ENCODE assay signal across 24 cellular contexts in genomic region chr2:198164843-198165242, GRCh38.
DNase-seq lines count a peak whose midpoint lies in the region; ATAC-seq, FAIRE-seq and TF ChIP-seq lines count a peak whose summit lies in the region.
"Had no signal": no experiment of that assay in that cellular context is flagged by ENCODE, and none has a peak within 500 bp of the region (broad histone marks: within the 10 kb centered on the region; RNA-seq: fewer than 3 reads in every experiment).

No MANE protein-coding gene starts in this region.

- peak; percentile 63 for ATAC-seq in Right ventricle myocardium superior (ENCODE audit: poor library complexity)
- no peak for ATAC-seq in left cardiac atrium
- no peak for ATAC-seq in GM23338
- no peak for ATAC-seq in HG03469 (IDR thresholded peaks at IDR 0.05; ENCODE audit: unreplicated experiment)
- ATAC-seq: A549; CD8-positive, alpha-beta T cell had no signal

- no peak for TF ChIP-seq CTCF in GM23338 (conservative IDR thresholded peaks at IDR 0.05; ENCODE audit: low read depth in 2 of 2)
- TF ChIP-seq CTCF in dorsolateral prefrontal cortex (IDR thresholded peaks at IDR 0.05 in 54 of 56, conservative IDR thresholded peaks at IDR 0.05 in 2 of 56; ENCODE audit: low read depth in 1 of 56, partially characterized antibody in 56 of 56), result no peak

- H3K4me1 ChIP-seq in GM23338 (ENCODE audit: insufficient read depth), result no peaks in the 10 kb centered on the region
- H3K4me1 ChIP-seq: A549; BLaER1 treated with 17β-estradiol and CSF1 and Interleukin-3, amounts not matched to agents 10 nM and 100 nM; Caco-2 had no signal

- H3K4me3 ChIP-seq in GM23338 (no peak overlapping the region), dorsolateral prefrontal cortex (no peak overlapping the region)
- H3K4me3 ChIP-seq: A549; BLaER1 treated with 17β-estradiol and CSF1 and Interleukin-3, amounts not matched to agents 10 nM and 100 nM had no signal

- H3K27ac ChIP-seq in GM23338 (ENCODE audit: low read depth) (no peak overlapping the region), dorsolateral prefrontal cortex (peak overlapping the region in 52 of 59 donors; percentile 4 to 97 (median 92)), substantia nigra (ENCODE audit: low read depth, low read length, poor library complexity, severe bottlenecking) (peak overlapping the region; percentile 51)
- H3K27ac ChIP-seq: 22Rv1; A549; BLaER1 treated with 17β-estradiol and CSF1 and Interleukin-3, amounts not matched to agents 10 nM and 100 nM; C4-2B had no signal

- no peak for DNase-seq in Right ventricle myocardium superior
- no peak for DNase-seq in left cardiac atrium
- DNase-seq in GM23338 (ENCODE audit: low spot score), result no peak
- no peak for DNase-seq in dorsolateral prefrontal cortex
- DNase-seq in substantia nigra (lab: John Stamatoyannopoulos, UW), result no peak
- DNase-seq in NCI-H226, result no peak
- DNase-seq in urothelium cell line (ENCODE audit: low spot score), result no peak
- DNase-seq: AML-193; Caco-2; Calu3; CD4-positive, alpha-beta T cell; CD8-positive, alpha-beta T cell; DMS79 treated with DMSO at 0.1 percent for 48 hours; GF-D8 had no signal

- H4K20me1 ChIP-seq in GM23338 (replicated peaks; ENCODE audit: insufficient read depth), result no peaks in the 10 kb centered on the region
- H4K20me1 ChIP-seq: BLaER1 treated with 17β-estradiol and CSF1 and Interleukin-3, amounts not matched to agents 10 nM and 100 nM had no signal

- H3K27ac Mint-ChIP-seq in GM23338, result no peak overlapping the region; the same call in 1 of the 2 replicates
- H3K27ac Mint-ChIP-seq: B cell; CD4-positive, alpha-beta T cell; CD8-positive, alpha-beta T cell had no signal

- no peaks in the 10 kb centered on the region for H3K9me3 Mint-ChIP-seq in GM23338
- H3K9me3 Mint-ChIP-seq: CD4-positive, alpha-beta T cell; CD8-positive, alpha-beta T cell had no signal

- H3K4me1 Mint-ChIP-seq in GM23338, result no peaks in the 10 kb centered on the region
- H3K4me1 Mint-ChIP-seq: B cell had no signal

- H3K4me3 Mint-ChIP-seq in GM23338, result no peak overlapping the region
- H3K4me3 Mint-ChIP-seq: B cell; CD4-positive, alpha-beta T cell; CD8-positive, alpha-beta T cell had no signal

- H3K27me3 Mint-ChIP-seq in GM23338 (ENCODE audit: insufficient read depth, low read depth, poor library complexity), result peaks cover 2% of the 10 kb centered on the region
- H3K27me3 Mint-ChIP-seq: B cell; CD4-positive, alpha-beta T cell had no signal

- intact Hi-C loops in Right ventricle myocardium superior (cut with DNase I) (no loop called here), left cardiac atrium (cut with DNase I) (no loop called here), dorsolateral prefrontal cortex (cut with DNase I) (loop anchor here (5.0 to 10.0 kb wide), 4 partner anchors 50 to 130 kb away; no protein-coding TSS in a partner anchor)

- H3K36me3 Mint-ChIP-seq in GM23338 (ENCODE audit: low read depth), result no peaks in the 10 kb centered on the region
- H3K36me3 Mint-ChIP-seq: CD8-positive, alpha-beta T cell had no signal

- H3K79me2 ChIP-seq in GM23338 (replicated peaks; ENCODE audit: insufficient read depth), result no peaks in the 10 kb centered on the region

- H3K36me3 ChIP-seq in GM23338 (ENCODE audit: insufficient read depth), result no peaks in the 10 kb centered on the region
- H3K36me3 ChIP-seq: BLaER1 treated with 17β-estradiol and CSF1 and Interleukin-3, amounts not matched to agents 10 nM and 100 nM had no signal

- no peak for FAIRE-seq in urothelium cell line (lab: Jason Lieb, UNC)
- FAIRE-seq: A549, D721Med, G401.6, GM12891, GM19239 had no signal

- H3K4me2 ChIP-seq in GM23338, result no peak overlapping the region
- H3K4me2 ChIP-seq: A549; BLaER1 treated with 17β-estradiol and CSF1 and Interleukin-3, amounts not matched to agents 10 nM and 100 nM had no signal

- no peaks in the 10 kb centered on the region for H3F3A ChIP-seq in GM23338 (replicated peaks; ENCODE audit: low read depth)

- H3K27me3 ChIP-seq in GM23338 (ENCODE audit: insufficient read depth) (no peaks in the 10 kb centered on the region), dorsolateral prefrontal cortex (no peaks in the 10 kb centered on the region)
- H3K27me3 ChIP-seq: BLaER1 treated with 17β-estradiol and CSF1 and Interleukin-3, amounts not matched to agents 10 nM and 100 nM had no signal

- H3K9me2 ChIP-seq in GM23338 (ENCODE audit: insufficient read depth), result no peaks in the 10 kb centered on the region

- H2AFZ ChIP-seq in GM23338, result peak overlapping the region; percentile 43; the same call in 1 of the 2 replicates

TF ChIP-seq in GM23338, 12 proteins besides CTCF, POLR2A, EP300 and RAD21 (continues in another document):
- TF ChIP-seq NANOG (IDR thresholded peaks at IDR 0.05; ENCODE audit: borderline replicate concordance) (no peak), REST (IDR thresholded peaks at IDR 0.05; ENCODE audit: unreplicated experiment) (no peak), JUNB (IDR thresholded peaks at IDR 0.05; ENCODE audit: unreplicated experiment) (no peak), STAT1 (IDR thresholded peaks at IDR 0.05; ENCODE audit: unreplicated experiment) (no peak), EZH2 (IDR thresholded peaks at IDR 0.05; ENCODE audit: low read depth, unreplicated experiment) (no peak), CREB1 (CRISPR knock-in tag; IDR thresholded peaks at IDR 0.05; ENCODE audit: low read depth) (no peak), POLR2AphosphoS5 (IDR thresholded peaks at IDR 0.05; ENCODE audit: low read depth) (no peak), ZNF114 (CRISPR knock-in tag; IDR thresholded peaks at IDR 0.05) (no peak), EZH2phosphoT487 (IDR thresholded peaks at IDR 0.05; ENCODE audit: unreplicated experiment) (no peak)

Comparison
In these comparisons a context has a peak if more than half of its experiments do, and no peak if none do; other contexts are left out.
1. intact Hi-C loops: an anchor here in dorsolateral prefrontal cortex (5.0 to 10.0 kb wide); none called in Right ventricle myocardium superior and left cardiac atrium.